In genomic region chr14:49194067-49194466, GRCh38 we compare ENCODE assay signal across 27 cellular contexts.
DNase-seq lines count a peak whose midpoint lies in the region; ATAC-seq and TF ChIP-seq lines count a peak whose summit lies in the region.
"Had no signal": no experiment of that assay in that cellular context is flagged by ENCODE, and none has a peak within 500 bp of the region (broad histone marks: within the 10 kb centered on the region; RNA-seq: fewer than 3 reads in every experiment).

No MANE protein-coding gene starts in this region.

- no peaks in the 10 kb centered on the region for H3K27me3 ChIP-seq in OCI-LY3 (ENCODE audit: low read depth, low read length)
- H3K27me3 ChIP-seq: ascending aorta, ovary, right atrium auricular region had no signal

- no peaks in the 10 kb centered on the region for H3K36me3 Mint-ChIP-seq in activated CD4-positive, alpha-beta T cell treated with anti-CD3 and anti-CD28 coated beads for 36 hours (ENCODE audit: low read depth)
- H3K36me3 Mint-ChIP-seq: activated naive CD4-positive, alpha-beta T cell treated with anti-CD3 and anti-CD28 coated beads, Interleukin-2, amount 50 U/mL, for 72 hours; natural killer cell treated with Interleukin-12 subunit alpha and Interleukin-12 subunit beta and Interleukin-15 and Interleukin-18, amount 100 ng/mL, for 72 hours had no signal

- no peak overlapping the region for H3K4me3 Mint-ChIP-seq in activated CD4-positive, alpha-beta T cell treated with anti-CD3 and anti-CD28 coated beads for 36 hours
- H3K4me3 Mint-ChIP-seq: activated CD4-positive, alpha-beta memory T cell treated with anti-CD3 and anti-CD28 coated beads, Interleukin-2, amount 10 ng/mL, durations not matched to agents 7 days and 5 days; HFFc6; natural killer cell treated with Interleukin-12 subunit alpha and Interleukin-12 subunit beta and Interleukin-15 and Interleukin-18, amount 100 ng/mL, for 72 hours had no signal

- no peaks in the 10 kb centered on the region for H3K4me1 Mint-ChIP-seq in activated CD4-positive, alpha-beta T cell treated with anti-CD3 and anti-CD28 coated beads for 36 hours
- H3K4me1 Mint-ChIP-seq: activated CD4-positive, alpha-beta memory T cell treated with anti-CD3 and anti-CD28 coated beads, Interleukin-2, amount 10 ng/mL, durations not matched to agents 7 days and 5 days had no signal

- peaks cover 42% of the 10 kb centered on the region for H3K36me3 ChIP-seq in OCI-LY3 (replicated peaks; ENCODE audit: low read depth, low read length)
- H3K36me3 ChIP-seq: ascending aorta, ovary, right atrium auricular region had no signal

- in situ Hi-C loops in G401 (cut with HindIII; ENCODE audit: low sequenced_read_pairs), result no loop called here

- H4K20me1 ChIP-seq in OCI-LY3 (ENCODE audit: insufficient read depth, low read length), result no peaks in the 10 kb centered on the region

- DNase-seq in G401 (ENCODE audit: low spot score) (peak; percentile 34), fibroblast of gingiva (ENCODE audit: low read depth) (peak; percentile 8), sciatic nerve (ENCODE audit: low spot score) (no peak), NCI-H187 treated with DMSO at 0.1 percent for 48 hours (lab: John Stamatoyannopoulos, UW) (no peak), NCI-H1694 (lab: John Stamatoyannopoulos, UW) (no peak), kidney glomerular epithelial cell (lab: John Stamatoyannopoulos, UW) (no peak)
- DNase-seq in activated CD4-positive, alpha-beta T cell treated with anti-CD3 and anti-CD28 coated beads for 36 hours, result no peak
- DNase-seq: activated CD4-positive, alpha-beta memory T cell treated with anti-CD3 and anti-CD28 coated beads, Interleukin-2, amount 10 ng/mL, durations not matched to agents 7 days and 5 days; activated CD8-positive, alpha-beta memory T cell treated with anti-CD3 and anti-CD28 coated beads, Interleukin-2, amount 50 U/mL, for 48 hours; central memory CD4-positive, alpha-beta T cell; GOT3; HFFc6; Karpas-422; mucosa of descending colon; NCI-H1694 treated with DMSO at 0.1 percent for 48 hours; NCI-H2171; NCI-H510A treated with DMSO at 0.1 percent for 48 hours; ovary; stimulated activated CD4-positive, alpha-beta T cell treated with anti-CD3 and anti-CD28 coated beads, Interleukin-2, amount 100 ng/mL, for 24 hours had no signal

- intact Hi-C loops in sciatic nerve (cut with DNase I), result no loop called here
- intact Hi-C loops in activated CD4-positive, alpha-beta T cell treated with anti-CD3 and anti-CD28 coated beads for 36 hours (cut with DNase I, micrococcal nuclease), result no loop called here

- H3K9me3 Mint-ChIP-seq in activated CD4-positive, alpha-beta T cell treated with anti-CD3 and anti-CD28 coated beads for 36 hours (ENCODE audit: low read depth), result no peaks in the 10 kb centered on the region
- H3K9me3 Mint-ChIP-seq: activated CD4-positive, alpha-beta memory T cell treated with anti-CD3 and anti-CD28 coated beads, Interleukin-2, amount 10 ng/mL, durations not matched to agents 7 days and 5 days; activated naive CD4-positive, alpha-beta T cell treated with anti-CD3 and anti-CD28 coated beads, Interleukin-2, amount 50 U/mL, for 72 hours; activated T-helper 2 cell treated with anti-CD3 and anti-CD28 coated beads, Interferon-gamma antibody, Interleukin-2, Interleukin-4, amounts not matched to agents 10 μg/mL and 5 μg/mL and 100 μg/mL, durations not matched to agents 14 hours and 24 hours and 36 hours had no signal

- H3K27me3 Mint-ChIP-seq in activated CD4-positive, alpha-beta T cell treated with anti-CD3 and anti-CD28 coated beads for 36 hours, result peaks cover 14% of the 10 kb centered on the region
- H3K27me3 Mint-ChIP-seq: activated CD4-positive, alpha-beta memory T cell treated with anti-CD3 and anti-CD28 coated beads, Interleukin-2, amount 10 ng/mL, durations not matched to agents 7 days and 5 days had no signal

- H3K4me2 ChIP-seq in OCI-LY3 (ENCODE audit: low read length), result peak overlapping the region; percentile 78

- POLR2A ChIA-PET in activated CD4-positive, alpha-beta T cell treated with anti-CD3 and anti-CD28 coated beads for 36 hours (lab: Charles Lee), result no interaction called here

- H3K27ac Mint-ChIP-seq in activated CD4-positive, alpha-beta T cell treated with anti-CD3 and anti-CD28 coated beads for 36 hours, result no peak overlapping the region
- H3K27ac Mint-ChIP-seq: activated CD4-positive, alpha-beta memory T cell treated with anti-CD3 and anti-CD28 coated beads, Interleukin-2, amount 10 ng/mL, durations not matched to agents 7 days and 5 days; activated naive CD4-positive, alpha-beta T cell treated with anti-CD3 and anti-CD28 coated beads, Interleukin-2, amount 50 U/mL, for 72 hours; activated T-helper 2 cell treated with anti-CD3 and anti-CD28 coated beads, Interferon-gamma antibody, Interleukin-2, Interleukin-4, amounts not matched to agents 10 μg/mL and 5 μg/mL and 100 μg/mL, durations not matched to agents 14 hours and 24 hours and 36 hours; HFFc6; natural killer cell treated with Interleukin-12 subunit alpha and Interleukin-12 subunit beta and Interleukin-15 and Interleukin-18, amount 100 ng/mL, for 72 hours had no signal

- H3K9ac ChIP-seq in OCI-LY3 (ENCODE audit: low read length), result peak overlapping the region; percentile 68

- peak overlapping the region; percentile 99 for H3K27ac ChIP-seq in OCI-LY3 (ENCODE audit: low read length)
- H3K27ac ChIP-seq: ascending aorta, ovary, right atrium auricular region, RWPE1 had no signal

- CTCF ChIA-PET in activated CD4-positive, alpha-beta T cell treated with anti-CD3 and anti-CD28 coated beads for 36 hours (lab: Charles Lee), result no interaction called here

- H2AFZ ChIP-seq in OCI-LY3 (ENCODE audit: low read depth, low read length), result 0 out of 2 replicates have a peak overlapping the region, but pooled peaks have one; percentile 48

- peaks cover 25% of the 10 kb centered on the region; the same call in 1 of the 2 replicates for H3K9me3 ChIP-seq in OCI-LY3 (ENCODE audit: insufficient read depth, low read length)
- H3K9me3 ChIP-seq: ascending aorta, mucosa of descending colon, ovary, right atrium auricular region had no signal

- no peaks in the 10 kb centered on the region for H3K79me2 ChIP-seq in OCI-LY3 (ENCODE audit: low read length)

- H3K4me3 ChIP-seq in OCI-LY3 (ENCODE audit: low read length), result peak overlapping the region; percentile 36
- H3K4me3 ChIP-seq: ascending aorta, mucosa of descending colon, ovary, right atrium auricular region had no signal

- H3K4me1 ChIP-seq in OCI-LY3 (ENCODE audit: low read length), result peaks cover 48% of the 10 kb centered on the region
- H3K4me1 ChIP-seq: ascending aorta, right atrium auricular region had no signal

- TF ChIP-seq CTCF in OCI-LY3 (IDR thresholded peaks at IDR 0.05; ENCODE audit: low read depth, low read length), result no peak

- ATAC-seq in sciatic nerve, result peak; percentile 55
- no peak for ATAC-seq in activated CD4-positive, alpha-beta T cell treated with anti-CD3 and anti-CD28 coated beads for 36 hours
- ATAC-seq: activated CD4-positive, CD25-positive, alpha-beta regulatory T cell treated with anti-CD3 and anti-CD28 coated beads, Interleukin-2, amount 50 U/mL, for 24 hours; mucosa of descending colon; natural killer cell treated with Interleukin-12 subunit alpha and Interleukin-12 subunit beta and Interleukin-15 and Interleukin-18, amount 100 ng/mL, for 72 hours had no signal

Comparison
In these comparisons a context has a peak if more than half of its experiments do, and no peak if none do; other contexts are left out.
1. DNase-seq: peak in G401 (single experiment) and fibroblast of gingiva (single experiment); none in sciatic nerve (single experiment), NCI-H187 treated with DMSO at 0.1 percent for 48 hours (single experiment), activated CD4-positive, alpha-beta T cell treated with anti-CD3 and anti-CD28 coated beads for 36 hours (single experiment), NCI-H1694 (single experiment) and kidney glomerular epithelial cell (single experiment).